ENCODE assay signal across 1 cellular context in the genomic region with DNA sequence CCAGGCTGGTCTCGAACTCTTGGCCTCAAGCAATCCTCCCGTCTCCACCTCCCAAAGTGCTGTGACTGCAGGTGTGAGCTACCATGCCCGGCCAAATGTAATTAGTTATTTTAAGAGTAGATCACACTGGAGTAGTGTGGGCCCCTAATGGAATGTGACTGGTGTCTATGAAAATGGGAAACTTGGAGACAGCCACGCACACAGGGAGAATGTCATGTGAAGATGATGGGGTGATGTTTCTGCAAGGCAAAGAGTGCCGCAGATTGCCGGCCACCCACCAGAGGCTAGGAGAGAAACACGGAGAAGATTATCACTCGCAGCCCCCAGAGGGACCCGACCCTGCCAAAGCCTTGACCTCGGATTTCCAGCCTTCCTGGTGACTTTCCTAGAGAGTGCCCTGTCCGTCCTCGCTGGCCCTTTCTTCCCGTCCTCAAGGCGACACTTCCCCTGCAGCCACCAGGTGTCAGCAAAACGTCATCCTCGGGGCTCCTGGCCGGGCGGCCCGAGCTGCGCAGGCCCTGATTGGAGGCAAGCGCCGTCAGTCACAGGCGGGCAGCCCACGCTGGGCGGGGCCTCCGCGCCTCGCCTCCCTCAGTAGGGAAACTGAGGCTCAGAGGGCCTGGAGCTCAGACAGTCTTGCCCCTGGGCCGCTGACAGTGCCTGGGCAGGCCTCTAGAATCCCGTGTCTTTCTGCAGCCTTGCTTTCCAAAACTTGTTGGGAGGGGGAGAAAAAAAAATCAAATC.
A peak's percentile ranks its signal among the peaks of the same experiment; 100 is the strongest.
TF ChIP-seq lines count a peak whose summit lies in the region.

No MANE protein-coding gene starts in this region.

TF ChIP-seq in K562, 482 proteins besides CTCF, POLR2A, EP300 and RAD21 (continued from another document and continues in another):
- peak; percentile 97 for TF ChIP-seq CXXC5 (CRISPR knock-in tag; IDR thresholded peaks at IDR 0.05)
- no peak for TF ChIP-seq TGIF2 (CRISPR knock-in tag; IDR thresholded peaks at IDR 0.05)
- TF ChIP-seq PURB (CRISPR knock-in tag; IDR thresholded peaks at IDR 0.05; ENCODE audit: low read depth): no peak
- peak; percentile 85 for TF ChIP-seq NFYB (IDR thresholded peaks at IDR 0.05; ENCODE audit: extremely low read depth, insufficient read length)
- TF ChIP-seq ETV1 (tag; conservative IDR thresholded peaks at IDR 0.05; ENCODE audit: low read depth): no peak
- TF ChIP-seq JUND (IDR thresholded peaks at IDR 0.05; ENCODE audit: borderline replicate concordance, low read depth, low read length): 0 out of 2 replicates have a peak, but pooled peaks have one; percentile 19
- no peak for TF ChIP-seq JUND (tag; IDR thresholded peaks at IDR 0.05; ENCODE audit: borderline replicate concordance, low read depth, low read length)
- TF ChIP-seq BCOR (IDR thresholded peaks at IDR 0.05): 0 out of 2 replicates have a peak, but pooled peaks have one; percentile 9
- TF ChIP-seq NCOA2 (IDR thresholded peaks at IDR 0.05; ENCODE audit: partially characterized antibody in 2 of 2): no peak
- TF ChIP-seq CSDE1 (IDR thresholded peaks at IDR 0.05): no peak
- peak; percentile 80 for TF ChIP-seq SP2 (IDR thresholded peaks at IDR 0.05; ENCODE audit: extremely low read depth, low read depth, low read length, poor library complexity, severe bottlenecking)
- no peak for TF ChIP-seq TCFL5 (CRISPR knock-in tag; conservative IDR thresholded peaks at IDR 0.05)
- no peak for TF ChIP-seq CREB1 (IDR thresholded peaks at IDR 0.05)
- no peak for TF ChIP-seq CREB1 (CRISPR knock-in tag; IDR thresholded peaks at IDR 0.05)
- TF ChIP-seq ARID1B (IDR thresholded peaks at IDR 0.05): no peak
- TF ChIP-seq AFF4 (CRISPR knock-in tag; IDR thresholded peaks at IDR 0.05): no peak
- peak; percentile 32 for TF ChIP-seq NEUROD1 (IDR thresholded peaks at IDR 0.05; ENCODE audit: borderline replicate concordance, low read depth, low read length, partially characterized antibody)
- TF ChIP-seq, protein P1, sequence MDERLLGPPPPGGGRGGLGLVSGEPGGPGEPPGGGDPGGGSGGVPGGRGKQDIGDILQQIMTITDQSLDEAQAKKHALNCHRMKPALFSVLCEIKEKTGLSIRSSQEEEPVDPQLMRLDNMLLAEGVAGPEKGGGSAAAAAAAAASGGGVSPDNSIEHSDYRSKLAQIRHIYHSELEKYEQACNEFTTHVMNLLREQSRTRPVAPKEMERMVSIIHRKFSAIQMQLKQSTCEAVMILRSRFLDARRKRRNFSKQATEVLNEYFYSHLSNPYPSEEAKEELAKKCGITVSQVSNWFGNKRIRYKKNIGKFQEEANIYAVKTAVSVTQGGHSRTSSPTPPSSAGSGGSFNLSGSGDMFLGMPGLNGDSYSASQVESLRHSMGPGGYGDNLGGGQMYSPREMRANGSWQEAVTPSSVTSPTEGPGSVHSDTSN (CRISPR knock-in tag; IDR thresholded peaks at IDR 0.05; ENCODE audit: low read depth): peak; percentile 92
- TF ChIP-seq, protein P1 (tag; conservative IDR thresholded peaks at IDR 0.05; ENCODE audit: low read depth): peak; percentile 96
- no peak for TF ChIP-seq FOXP1 (CRISPR knock-in tag; IDR thresholded peaks at IDR 0.05)
- no peak for TF ChIP-seq TEAD1 (CRISPR knock-in tag; IDR thresholded peaks at IDR 0.05)
- TF ChIP-seq RBM25 (IDR thresholded peaks at IDR 0.05; ENCODE audit: low read depth, low read length, severe bottlenecking): peak; percentile 90
- TF ChIP-seq TOE1 (IDR thresholded peaks at IDR 0.05; ENCODE audit: borderline replicate concordance): no peak
- no peak for TF ChIP-seq TOE1 (CRISPR knock-in tag; IDR thresholded peaks at IDR 0.05; ENCODE audit: borderline replicate concordance, low read depth)
- TF ChIP-seq, protein P2, sequence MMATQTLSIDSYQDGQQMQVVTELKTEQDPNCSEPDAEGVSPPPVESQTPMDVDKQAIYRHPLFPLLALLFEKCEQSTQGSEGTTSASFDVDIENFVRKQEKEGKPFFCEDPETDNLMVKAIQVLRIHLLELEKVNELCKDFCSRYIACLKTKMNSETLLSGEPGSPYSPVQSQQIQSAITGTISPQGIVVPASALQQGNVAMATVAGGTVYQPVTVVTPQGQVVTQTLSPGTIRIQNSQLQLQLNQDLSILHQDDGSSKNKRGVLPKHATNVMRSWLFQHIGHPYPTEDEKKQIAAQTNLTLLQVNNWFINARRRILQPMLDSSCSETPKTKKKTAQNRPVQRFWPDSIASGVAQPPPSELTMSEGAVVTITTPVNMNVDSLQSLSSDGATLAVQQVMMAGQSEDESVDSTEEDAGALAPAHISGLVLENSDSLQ (IDR thresholded peaks at IDR 0.05): peak; percentile 99
- no peak for TF ChIP-seq ZNF766 (CRISPR knock-in tag; conservative IDR thresholded peaks at IDR 0.05)
- TF ChIP-seq CHD2 (IDR thresholded peaks at IDR 0.05; ENCODE audit: low read depth, low read length): peak; percentile 45; the same call in 1 of the 2 replicates
- 0 out of 2 replicates have a peak, but pooled peaks have one; percentile 43 for TF ChIP-seq XRCC5 (IDR thresholded peaks at IDR 0.05; ENCODE audit: low read depth, low read length)
- no peak for TF ChIP-seq MCM5 (IDR thresholded peaks at IDR 0.05; ENCODE audit: low read depth)
- TF ChIP-seq KDM2B (CRISPR knock-in tag; IDR thresholded peaks at IDR 0.05): no peak
- TF ChIP-seq MAZ (CRISPR knock-in tag; conservative IDR thresholded peaks at IDR 0.05 in 1 of 2, IDR thresholded peaks at IDR 0.05 in 1 of 2): 0 out of 4 replicates have a peak, but pooled peaks of 1 of the 2 experiments have one; percentile 33
- TF ChIP-seq, protein P3, sequence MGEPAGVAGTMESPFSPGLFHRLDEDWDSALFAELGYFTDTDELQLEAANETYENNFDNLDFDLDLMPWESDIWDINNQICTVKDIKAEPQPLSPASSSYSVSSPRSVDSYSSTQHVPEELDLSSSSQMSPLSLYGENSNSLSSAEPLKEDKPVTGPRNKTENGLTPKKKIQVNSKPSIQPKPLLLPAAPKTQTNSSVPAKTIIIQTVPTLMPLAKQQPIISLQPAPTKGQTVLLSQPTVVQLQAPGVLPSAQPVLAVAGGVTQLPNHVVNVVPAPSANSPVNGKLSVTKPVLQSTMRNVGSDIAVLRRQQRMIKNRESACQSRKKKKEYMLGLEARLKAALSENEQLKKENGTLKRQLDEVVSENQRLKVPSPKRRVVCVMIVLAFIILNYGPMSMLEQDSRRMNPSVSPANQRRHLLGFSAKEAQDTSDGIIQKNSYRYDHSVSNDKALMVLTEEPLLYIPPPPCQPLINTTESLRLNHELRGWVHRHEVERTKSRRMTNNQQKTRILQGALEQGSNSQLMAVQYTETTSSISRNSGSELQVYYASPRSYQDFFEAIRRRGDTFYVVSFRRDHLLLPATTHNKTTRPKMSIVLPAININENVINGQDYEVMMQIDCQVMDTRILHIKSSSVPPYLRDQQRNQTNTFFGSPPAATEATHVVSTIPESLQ (CRISPR knock-in tag; IDR thresholded peaks at IDR 0.05): no peak
- TF ChIP-seq PRDM10 (IDR thresholded peaks at IDR 0.05; ENCODE audit: partially characterized antibody): no peak
- TF ChIP-seq CREM (IDR thresholded peaks at IDR 0.05; ENCODE audit: low read depth): peak; percentile 60
- TF ChIP-seq SNRNP70 (optimal IDR thresholded peaks at IDR 0.05; ENCODE audit: low read depth, low read length): no peak
- peak; percentile 52 for TF ChIP-seq DEAF1 (CRISPR knock-in tag; IDR thresholded peaks at IDR 0.05)
- TF ChIP-seq BHLHE40 (IDR thresholded peaks at IDR 0.05; ENCODE audit: low read length): 0 out of 2 replicates have a peak, but pooled peaks have one; percentile 8
- no peak for TF ChIP-seq SMAD3 (CRISPR knock-in tag; conservative IDR thresholded peaks at IDR 0.05)
- no peak for TF ChIP-seq ZBTB1 (CRISPR knock-in tag; IDR thresholded peaks at IDR 0.05; ENCODE audit: borderline replicate concordance, low read depth)
- no peak for TF ChIP-seq KAT8 (IDR thresholded peaks at IDR 0.05; ENCODE audit: low read depth)
- TF ChIP-seq WHSC1 (IDR thresholded peaks at IDR 0.05; ENCODE audit: low read length): no peak
- no peak for TF ChIP-seq RNF2 (IDR thresholded peaks at IDR 0.05)
- TF ChIP-seq RBM17 (IDR thresholded peaks at IDR 0.05; ENCODE audit: borderline replicate concordance, low read depth, low read length): no peak
- peak; percentile 69 to 72 for TF ChIP-seq NRF1 (conservative IDR thresholded peaks at IDR 0.05 in 1 of 2, IDR thresholded peaks at IDR 0.05 in 1 of 2)
- TF ChIP-seq PHF21A (IDR thresholded peaks at IDR 0.05; ENCODE audit: borderline replicate concordance, low read depth): no peak
- no peak for TF ChIP-seq ELF2 (CRISPR knock-in tag; IDR thresholded peaks at IDR 0.05)
- no peak for TF ChIP-seq PHB2 (IDR thresholded peaks at IDR 0.05; ENCODE audit: low read depth)
- TF ChIP-seq SMC3 (conservative IDR thresholded peaks at IDR 0.05; ENCODE audit: insufficient read depth, low read depth, low read length): peak; percentile 74
- no peak for TF ChIP-seq DDX20 (tag; IDR thresholded peaks at IDR 0.05; ENCODE audit: low read depth)
- TF ChIP-seq TAF15 (IDR thresholded peaks at IDR 0.05; ENCODE audit: low read depth, low read length): no peak
- peak; percentile 92; the same call in 1 of the 2 replicates for TF ChIP-seq STAG1 (CRISPR knock-in tag; IDR thresholded peaks at IDR 0.05; ENCODE audit: borderline replicate concordance)
- no peak for TF ChIP-seq MAFG (tag; conservative IDR thresholded peaks at IDR 0.05)
